Comparison of ENCODE assay signal across 12 cellular contexts in the genomic region with DNA sequence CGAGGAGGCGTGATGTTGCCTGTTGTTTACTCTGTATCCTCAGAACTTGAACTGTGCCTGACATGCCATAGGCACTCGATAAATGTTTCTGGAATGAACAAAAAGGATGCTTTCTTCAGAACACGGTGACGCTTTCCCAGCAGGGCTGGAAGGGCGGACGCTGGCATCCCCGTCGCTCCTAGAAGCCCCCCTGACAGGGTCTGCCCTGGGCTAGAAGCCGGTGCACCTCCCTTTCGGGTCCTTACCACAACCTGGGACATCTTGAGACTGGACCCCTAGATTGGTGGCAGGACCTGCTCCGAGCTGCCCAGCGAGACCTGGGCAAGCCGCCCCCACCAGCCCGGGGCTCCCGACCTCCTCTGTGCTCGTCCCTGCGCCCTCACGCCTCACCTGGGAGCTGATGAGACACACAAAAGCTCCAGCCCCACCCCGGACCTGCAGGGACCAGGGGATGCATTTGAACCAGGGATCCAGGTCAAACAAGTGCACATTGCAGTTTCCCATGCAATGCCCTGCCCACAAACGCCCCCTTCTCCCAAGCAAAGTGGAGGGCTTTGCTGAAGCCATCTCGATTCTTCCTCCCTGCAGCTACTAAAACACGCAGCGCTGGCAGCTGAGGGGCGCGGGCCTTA.
DNase-seq lines count a peak whose midpoint lies in the region; ATAC-seq and TF ChIP-seq lines count a peak whose summit lies in the region.
"Had no signal": no experiment of that assay in that cellular context is flagged by ENCODE, and none has a peak within 500 bp of the region (broad histone marks: within the 10 kb centered on the region; RNA-seq: fewer than 3 reads in every experiment).

No MANE protein-coding gene starts in this region.

- H3K36me3 Mint-ChIP-seq in Calu3 (ENCODE audit: insufficient read depth, unreplicated experiment), result peaks cover 5% of the 10 kb centered on the region
- H3K36me3 Mint-ChIP-seq: CD4-positive, CD25-positive, alpha-beta regulatory T cell had no signal

- H3K4me3 Mint-ChIP-seq in Calu3 (ENCODE audit: low read depth, unreplicated experiment), result peak overlapping the region; percentile 73
- H3K4me3 Mint-ChIP-seq: activated CD8-positive, alpha-beta T cell treated with anti-CD3 and anti-CD28 coated beads for 36 hours had no signal

- no peaks in the 10 kb centered on the region for H4K20me1 ChIP-seq in PC-9 (ENCODE audit: insufficient read depth)

- BruUV-seq in Calu3 (replicated peaks; lab: Mats Ljungman, UMichigan) (no TSS peak), PC-9 (replicated peaks; lab: Mats Ljungman, UMichigan) (TSS peak; percentile 79)

- peaks cover 27% of the 10 kb centered on the region for H3K4me1 Mint-ChIP-seq in Calu3 (ENCODE audit: low read depth, unreplicated experiment)

- no peaks in the 10 kb centered on the region for H3K27me3 ChIP-seq in PC-9 (ENCODE audit: insufficient read depth, low read depth)
- H3K27me3 ChIP-seq in foreskin keratinocyte, result no peaks in the 10 kb centered on the region
- H3K27me3 ChIP-seq in ascending aorta, result no peaks in the 10 kb centered on the region
- H3K27me3 ChIP-seq: body of pancreas had no signal

- peak overlapping the region; percentile 77 for H3K4me2 ChIP-seq in PC-9

- H3K79me2 ChIP-seq in PC-9 (ENCODE audit: low read depth), result no peaks in the 10 kb centered on the region

- DNase-seq in Calu3, result no peak
- DNase-seq in PC-9, result no peak
- no peak for DNase-seq in foreskin keratinocyte
- peak; percentile 28 for DNase-seq in sciatic nerve (ENCODE audit: low spot score)
- DNase-seq in amniotic stem cell (lab: John Stamatoyannopoulos, UW), result no peak
- no peak for DNase-seq in ascending aorta (ENCODE audit: low spot score in 2 of 2)
- DNase-seq: activated CD8-positive, alpha-beta T cell treated with anti-CD3 and anti-CD28 coated beads for 36 hours; NK-92 treated with Interleukin-12 subunit alpha and Interleukin-12 subunit beta, amount 100 ng/mL, for 24 hours had no signal

- H2AFZ ChIP-seq in PC-9, result peak overlapping the region; percentile 79

- ATAC-seq in foreskin keratinocyte, result peak; percentile 1
- no peak for ATAC-seq in sciatic nerve
- ATAC-seq in HG03095 (IDR thresholded peaks at IDR 0.05; ENCODE audit: unreplicated experiment), result no peak
- ATAC-seq in HG03097 (IDR thresholded peaks at IDR 0.05; ENCODE audit: low FRiP score, unreplicated experiment), result no peak
- ATAC-seq: activated CD8-positive, alpha-beta T cell treated with anti-CD3 and anti-CD28 coated beads for 36 hours had no signal

- TF ChIP-seq CTCF in Calu3 (IDR thresholded peaks at IDR 0.05; ENCODE audit: unreplicated experiment) (no peak), PC-9 (conservative IDR thresholded peaks at IDR 0.05) (no peak), foreskin keratinocyte (conservative IDR thresholded peaks at IDR 0.05) (no peak), ascending aorta (IDR thresholded peaks at IDR 0.05) (no peak)

- POLR2A ChIA-PET in PC-9 (lab: Charles Lee; ENCODE audit: unreplicated experiment), result no interaction called here

- H3K27ac Mint-ChIP-seq in Calu3 (ENCODE audit: unreplicated experiment), result peak overlapping the region; percentile 62
- H3K27ac Mint-ChIP-seq: activated CD8-positive, alpha-beta T cell treated with anti-CD3 and anti-CD28 coated beads for 36 hours had no signal

- H3K27me3 Mint-ChIP-seq in Calu3 (ENCODE audit: unreplicated experiment), result no peaks in the 10 kb centered on the region
- H3K27me3 Mint-ChIP-seq: activated CD8-positive, alpha-beta T cell treated with anti-CD3 and anti-CD28 coated beads for 36 hours; CD4-positive, CD25-positive, alpha-beta regulatory T cell had no signal

- no peaks in the 10 kb centered on the region for H3K9me3 Mint-ChIP-seq in Calu3 (ENCODE audit: low read depth, unreplicated experiment)
- H3K9me3 Mint-ChIP-seq: activated CD8-positive, alpha-beta T cell treated with anti-CD3 and anti-CD28 coated beads for 36 hours; CD4-positive, CD25-positive, alpha-beta regulatory T cell had no signal

- H3F3A ChIP-seq in PC-9 (ENCODE audit: insufficient read depth, low read depth), result no peaks in the 10 kb centered on the region; the same call in 1 of the 2 replicates

- H3K4me3 ChIP-seq in PC-9 (peak overlapping the region; percentile 52), ascending aorta (no peak overlapping the region)
- H3K4me3 ChIP-seq: body of pancreas had no signal

- no peaks in the 10 kb centered on the region for H3K9me2 ChIP-seq in PC-9 (ENCODE audit: insufficient read depth)

- H3K27ac ChIP-seq in PC-9 (no peak overlapping the region), foreskin keratinocyte (no peak overlapping the region), ascending aorta (no peak overlapping the region)

- H3K4me1 ChIP-seq in PC-9 (replicated peaks; ENCODE audit: insufficient read depth), result peaks cover 30% of the 10 kb centered on the region
- peaks cover 14% of the 10 kb centered on the region for H3K4me1 ChIP-seq in foreskin keratinocyte
- peaks cover 4 to 30% of the 10 kb centered on the region in 2 donors for H3K4me1 ChIP-seq in ascending aorta

- intact Hi-C loops in Calu3 (cut with micrococcal nuclease; ENCODE audit: unreplicated experiment) (no loop called here), PC-9 (cut with micrococcal nuclease; ENCODE audit: unreplicated experiment) (loop anchor here (2.0 to 5.0 kb wide), 2 partner anchors 52 to 133 kb away; a partner anchor contains a TSS), sciatic nerve (cut with DNase I) (no loop called here), ascending aorta (cut with DNase I) (no loop called here)

- H3K36me3 ChIP-seq in PC-9 (ENCODE audit: low read depth) (no peaks in the 10 kb centered on the region), ascending aorta (no peaks in the 10 kb centered on the region)

- H3K9me3 ChIP-seq in PC-9 (ENCODE audit: insufficient read depth, low read depth) (no peaks in the 10 kb centered on the region), ascending aorta (no peaks in the 10 kb centered on the region)
- H3K9me3 ChIP-seq: body of pancreas had no signal

- CTCF ChIA-PET in Calu3 (lab: Charles Lee) (interaction anchor here (1.0 to 1.4 kb wide), 3 partner anchors 26 to 270 kb away, joined by 3 to 4 read pairs (median 4); no protein-coding TSS in a partner anchor), PC-9 (lab: Charles Lee) (interaction anchor here (0.5 to 1.0 kb wide), 2 partner anchors 70 to 220 kb away, joined by 4 read pairs; no protein-coding TSS in a partner anchor)
